In genomic region chr22:41021039-41021654, GRCh38 we compare ENCODE assay signal across 8 cellular contexts.
DNase-seq lines count a peak whose midpoint lies in the region; ATAC-seq and TF ChIP-seq lines count a peak whose summit lies in the region.

No MANE protein-coding gene starts in this region.

- peak; percentile 14 for DNase-seq in DND-41
- DNase-seq in NCI-H2171 (lab: John Stamatoyannopoulos, UW) = peak; percentile 22
- peak; percentile 30 to 57 (median 57) for DNase-seq in mucosa of descending colon
- DNase-seq in aorta = peak in 1 of 2 donors; percentile 53
- DNase-seq in NCI-H446 treated with DMSO at 0.1 percent for 48 hours (lab: John Stamatoyannopoulos, UW) = no peak
- DNase-seq in hippocampal formation (lab: John Stamatoyannopoulos, UW) = no peak

- peak overlapping the region; percentile 83 for H3K9ac ChIP-seq in DND-41 (ENCODE audit: low read depth, low read length)

- H3K4me2 ChIP-seq in DND-41 (ENCODE audit: insufficient read depth, low read length) = peak overlapping the region; percentile 99

- H3K27me3 ChIP-seq in DND-41 (ENCODE audit: insufficient read depth, low read length, poor library complexity) = peaks cover 3% of the 10 kb centered on the region
- H3K27me3 ChIP-seq in aorta (ENCODE audit: control insufficient read depth in 1 of 2, insufficient read depth in 2 of 2, low read length in 1 of 2) = no peaks in the 10 kb centered on the region

- no peaks in the 10 kb centered on the region for H3K79me2 ChIP-seq in DND-41 (ENCODE audit: insufficient read depth, low read length)

- TF ChIP-seq CTCF in DND-41 (IDR thresholded peaks at IDR 0.05; ENCODE audit: borderline replicate concordance, extremely low read depth, low read length, poor library complexity, severe bottlenecking) (no peak), mucosa of descending colon (IDR thresholded peaks at IDR 0.05) (no peak)

- intact Hi-C loops in mucosa of descending colon (cut with DNase I, micrococcal nuclease) = loop anchor here in 1 of 2 donors (10.0 kb wide), 2 partner anchors 66 to 74 kb away; partner anchors contain the start of genes EP300 and RBX1
- intact Hi-C loops in aorta (cut with DNase I) = no loop called here

- H3K9me3 ChIP-seq in DND-41 (ENCODE audit: insufficient read depth, low read length, severe bottlenecking) = no peaks in the 10 kb centered on the region
- no peaks in the 10 kb centered on the region for H3K9me3 ChIP-seq in mucosa of descending colon
- no peaks in the 10 kb centered on the region for H3K9me3 ChIP-seq in aorta (ENCODE audit: control insufficient read depth, low read length)

- H3K27ac ChIP-seq in DND-41 (ENCODE audit: low read length) = peak overlapping the region; percentile 73
- H3K27ac ChIP-seq in cingulate gyrus (ENCODE audit: low read depth, low read length) = peak overlapping the region; percentile 54
- H3K27ac ChIP-seq in aorta (ENCODE audit: low read depth in 1 of 2, low read length in 2 of 2) = no peak overlapping the region

- H3K4me1 ChIP-seq in DND-41 (ENCODE audit: insufficient read depth, low read length) (peaks cover 26% of the 10 kb centered on the region), mucosa of descending colon (ENCODE audit: low read depth) (peaks cover 6% of the 10 kb centered on the region), aorta (ENCODE audit: control insufficient read depth in 1 of 2, insufficient read depth in 2 of 2, low read length in 2 of 2) (no peaks in the 10 kb centered on the region)

- H3K4me3 ChIP-seq in DND-41 (ENCODE audit: low read depth in 1 of 2, low read length in 2 of 2) (peak overlapping the region; percentile 81 to 92), mucosa of descending colon (peak overlapping the region; percentile 33), aorta (ENCODE audit: low read length in 2 of 2) (peak overlapping the region; percentile 77 to 82)

- ATAC-seq in DND-41 (ENCODE audit: insufficient read depth, low read depth) (no peak), mucosa of descending colon (peak; percentile 1), aorta (ENCODE audit: low FRiP score) (peak; percentile 4), HG03565 (IDR thresholded peaks at IDR 0.05; ENCODE audit: unreplicated experiment) (no peak)

- 48 to 52% methylated on average over 20 of the region's 20 CpGs for WGBS in aorta, 2 donors

- peak overlapping the region; percentile 94 for H2AFZ ChIP-seq in DND-41 (ENCODE audit: low read depth, low read length)

- no peaks in the 10 kb centered on the region for H3K36me3 ChIP-seq in DND-41 (ENCODE audit: insufficient read depth, low read length)
- H3K36me3 ChIP-seq in mucosa of descending colon (ENCODE audit: low read depth) = no peaks in the 10 kb centered on the region
- H3K36me3 ChIP-seq in aorta (ENCODE audit: control insufficient read depth in 1 of 2, insufficient read depth in 2 of 2, low read length in 1 of 2) = no peaks in the 10 kb centered on the region

- no peaks in the 10 kb centered on the region for H4K20me1 ChIP-seq in DND-41 (ENCODE audit: insufficient read depth, low read length)

Comparison
In these comparisons a context has a peak if more than half of its experiments do, and no peak if none do; other contexts are left out.
1. ATAC-seq: peak in mucosa of descending colon (single experiment) and aorta (single experiment); none in DND-41 (single experiment) and HG03565 (single experiment).
2. DNase-seq: peak in DND-41 (single experiment), NCI-H2171 (single experiment) and mucosa of descending colon (3 of 3); none in NCI-H446 treated with DMSO at 0.1 percent for 48 hours (single experiment) and hippocampal formation (0 of 2).
3. H3K27ac ChIP-seq: peak in DND-41 (single experiment) and cingulate gyrus (single experiment); none in aorta (0 of 2).
4. H3K4me3 ChIP-seq: peak in every context shown above with its lines; median percentile 86 in DND-41; 80 in aorta; 33 in mucosa of descending colon.